In genomic region chr9:132739705-132740310, GRCh38 we compare ENCODE assay signal across 25 cellular contexts.
"Had no signal": no experiment of that assay in that cellular context is flagged by ENCODE, and none has a peak within 500 bp of the region (broad histone marks: within the 10 kb centered on the region; RNA-seq: fewer than 3 reads in every experiment).

No MANE protein-coding gene starts in this region.

- H3K27ac Mint-ChIP-seq: dendritic cell treated with granulocyte-macrophage colony-stimulating factor and Interleukin-4, amounts not matched to agents 40 ng/mL and 50 ng/mL, for 4 days; endodermal cell; memory B cell; naive thymus-derived CD4-positive, alpha-beta T cell; nephron; neural progenitor cell; stimulated activated naive B cell treated with anti-CD40 and anti-IgM and Interleukin-4, amounts not matched to agents 10 μg/mL and 1 μg/mL and 100 μg/mL, for 72 hours; stimulated activated naive CD8-positive, alpha-beta T cell treated with anti-CD3 and anti-CD28 coated beads, Interleukin-15, amount 100 ng/mL, for 72 hours had no signal

- H3K4me1 Mint-ChIP-seq: memory B cell; stimulated activated naive CD8-positive, alpha-beta T cell treated with anti-CD3 and anti-CD28 coated beads, Interleukin-15, amount 100 ng/mL, for 72 hours had no signal

- ATAC-seq: esophagus mucosa; gastrocnemius medialis; left ventricle myocardium superior; lower lobe of right lung; naive thymus-derived CD4-positive, alpha-beta T cell; sciatic nerve; stimulated activated naive B cell treated with anti-CD40 and anti-IgM and Interleukin-4, amounts not matched to agents 10 μg/mL and 1 μg/mL and 100 μg/mL, for 72 hours; stimulated activated naive CD8-positive, alpha-beta T cell treated with anti-CD3 and anti-CD28 coated beads, Interleukin-15, amount 100 ng/mL, for 72 hours had no signal

- H3K4me3 Mint-ChIP-seq: dendritic cell treated with granulocyte-macrophage colony-stimulating factor and Interleukin-4, amounts not matched to agents 40 ng/mL and 50 ng/mL, for 4 days; endodermal cell; memory B cell; naive thymus-derived CD4-positive, alpha-beta T cell; nephron; neural progenitor cell; stimulated activated naive B cell treated with anti-CD40 and anti-IgM and Interleukin-4, amounts not matched to agents 10 μg/mL and 1 μg/mL and 100 μg/mL, for 72 hours; stimulated activated naive CD8-positive, alpha-beta T cell treated with anti-CD3 and anti-CD28 coated beads, Interleukin-15, amount 100 ng/mL, for 72 hours had no signal

- H3K27me3 ChIP-seq: right atrium auricular region, thyroid gland had no signal

- H3K4me1 ChIP-seq: gastrocnemius medialis, lower lobe of right lung, prostate gland, right atrium auricular region, thyroid gland, upper lobe of left lung had no signal

- H3K27ac ChIP-seq: epithelial cell of prostate, gastrocnemius medialis, lower lobe of right lung, neural progenitor cell, prostate gland, right atrium auricular region, thyroid gland, upper lobe of left lung had no signal

- H3K9me3 ChIP-seq: gastrocnemius medialis, lower lobe of right lung, prostate gland, right atrium auricular region, thyroid gland, upper lobe of left lung had no signal

- H3K4me2 ChIP-seq: neural progenitor cell had no signal

- DNase-seq: central memory CD4-positive, alpha-beta T cell; effector CD8-positive, alpha-beta T cell; endodermal cell; foreskin fibroblast; gastrocnemius medialis; head of caudate nucleus; left ventricle myocardium superior; lower lobe of right lung; naive thymus-derived CD4-positive, alpha-beta T cell; nucleus accumbens; stimulated activated CD4-positive, alpha-beta T cell treated with anti-CD3 and anti-CD28 coated beads, Interleukin-15, amount 100 ng/mL, for 24 hours; stimulated activated CD4-positive, alpha-beta T cell treated with anti-CD3 and anti-CD28 coated beads, Interleukin-2, amount 100 ng/mL, for 48 hours; stimulated activated naive B cell treated with anti-CD40 and anti-IgM and Interleukin-4, amounts not matched to agents 10 μg/mL and 1 μg/mL and 100 μg/mL, for 72 hours; stimulated activated naive CD8-positive, alpha-beta T cell treated with anti-CD3 and anti-CD28 coated beads, Interleukin-15, amount 100 ng/mL, for 72 hours; thyroid gland; upper lobe of left lung had no signal

- H2AFZ ChIP-seq: neural progenitor cell had no signal

- H3K4me3 ChIP-seq: gastrocnemius medialis, lower lobe of right lung, neural progenitor cell, prostate gland, right atrium auricular region, thyroid gland, upper lobe of left lung had no signal

- H3K9ac ChIP-seq: neural progenitor cell had no signal

- H3K9me3 Mint-ChIP-seq: dendritic cell treated with granulocyte-macrophage colony-stimulating factor and Interleukin-4, amounts not matched to agents 40 ng/mL and 50 ng/mL, for 4 days; endodermal cell; memory B cell; naive thymus-derived CD4-positive, alpha-beta T cell; nephron; neural progenitor cell; stimulated activated naive B cell treated with anti-CD40 and anti-IgM and Interleukin-4, amounts not matched to agents 10 μg/mL and 1 μg/mL and 100 μg/mL, for 72 hours; stimulated activated naive CD8-positive, alpha-beta T cell treated with anti-CD3 and anti-CD28 coated beads, Interleukin-15, amount 100 ng/mL, for 72 hours had no signal

- H3K36me3 ChIP-seq: gastrocnemius medialis, lower lobe of right lung, neural progenitor cell, prostate gland, right atrium auricular region, thyroid gland, upper lobe of left lung had no signal

- H3K36me3 Mint-ChIP-seq: memory B cell; naive thymus-derived CD4-positive, alpha-beta T cell; neural progenitor cell; stimulated activated naive B cell treated with anti-CD40 and anti-IgM and Interleukin-4, amounts not matched to agents 10 μg/mL and 1 μg/mL and 100 μg/mL, for 72 hours had no signal
